ENCODE assay signal across 8 cellular contexts in genomic region chr7:152434511-152435383, GRCh38. TPM values are rescaled to one million over a fixed set of nuclear protein-coding genes. Genes with fewer than 3 reads are reported as not detected.
DNase-seq lines count a peak whose midpoint lies in the region; ATAC-seq, FAIRE-seq and TF ChIP-seq lines count a peak whose summit lies in the region.
"Not testable (repeated sequence)": the region's sequence is repeated elsewhere in the genome, so short reads cannot be mapped to it uniquely, and the experiment has no call there.

No MANE protein-coding gene starts in this region.

- peak overlapping the region; percentile 96 for H3K4me3 ChIP-seq in A549
- peak overlapping the region; percentile 70 to 79 (median 78) for H3K4me3 ChIP-seq in right lobe of liver
- H3K4me3 ChIP-seq in spleen: peak overlapping the region; percentile 63 to 90 (median 74)

- 1% methylated on average over 54 of the region's 58 CpGs for WGBS in A549 (ENCODE audit: missing lambda C conversion rate)
- 0% methylated on average over 43 of the region's 58 CpGs for WGBS in right lobe of liver (ENCODE audit: insufficient coverage, low coverage, low lambda C conversion rate, missing lambda C conversion rate)
- WGBS in spleen, 5 donors: 0 to 1% (median 0%) methylated on average over 39 to 58 of the region's 58 CpGs

- not testable (repeated sequence) for TF ChIP-seq POLR2A in A549 (IDR thresholded peaks at IDR 0.05; ENCODE audit: low read length); right lobe of liver (IDR thresholded peaks at IDR 0.05); spleen (IDR thresholded peaks at IDR 0.05)

- POLR2A ChIA-PET in A549 (lab: Yijun Ruan, JAX): interaction anchor here (0.7 kb wide), 1 partner anchor 93 kb away, joined by 3 read pairs; no protein-coding TSS in a partner anchor

- not testable (repeated sequence) for TF ChIP-seq RAD21 in A549 (conservative IDR thresholded peaks at IDR 0.05 in 1 of 2, IDR thresholded peaks at IDR 0.05 in 1 of 2)

- not testable (repeated sequence) for H3K9me3 ChIP-seq in A549, right lobe of liver, spleen

- H3K4me3 Mint-ChIP-seq in endothelial cell (ENCODE audit: unreplicated experiment): peak overlapping the region; percentile 93

- not testable (repeated sequence) for FAIRE-seq in A549 (lab: Jason Lieb, UNC)

- intact Hi-C loops in right lobe of liver (cut with DNase I); spleen (cut with DNase I; ENCODE audit: low total_unique reads): not testable (repeated sequence)

- not testable (repeated sequence) for H3K9me3 Mint-ChIP-seq in endothelial cell (ENCODE audit: unreplicated experiment)

- H3K36me3 ChIP-seq in right lobe of liver, spleen: not testable (repeated sequence)

- not testable (repeated sequence) for H3K27me3 Mint-ChIP-seq in endothelial cell (ENCODE audit: unreplicated experiment)

- CTCF ChIA-PET in A549 (lab: Yijun Ruan, JAX): interaction anchor here (1.1 to 2.4 kb wide), 2 partner anchors 93 to 98 kb away, joined by 4 to 8 read pairs; no protein-coding TSS in a partner anchor

- peaks cover 26% of the 10 kb centered on the region for H3K4me1 ChIP-seq in A549
- peaks cover 0 to 31% (median 5%) of the 10 kb centered on the region in 4 donors for H3K4me1 ChIP-seq in right lobe of liver
- peaks cover 15 to 57% (median 38%) of the 10 kb centered on the region in 6 donors for H3K4me1 ChIP-seq in spleen

- ATAC-seq in A549 (peak; percentile 31 to 55; a peak in 5 of 6 replicates), GM18873 (IDR thresholded peaks at IDR 0.05; ENCODE audit: low FRiP score, unreplicated experiment) (peak; percentile 26), HG03460 (IDR thresholded peaks at IDR 0.05; ENCODE audit: unreplicated experiment) (peak; percentile 34), right lobe of liver (peak; percentile 11 to 19 (median 16))

- H3K27ac ChIP-seq in A549 (peak overlapping the region; percentile 94 to 98), right lobe of liver (peak overlapping the region; percentile 52 to 94 (median 77)), spleen (peak overlapping the region; percentile 74 to 99 (median 98))

- H3K4me2 ChIP-seq in A549: peak overlapping the region; percentile 86

- TF ChIP-seq CTCF in A549 (IDR thresholded peaks at IDR 0.05); endothelial cell (IDR thresholded peaks at IDR 0.05; ENCODE audit: unreplicated experiment); right lobe of liver (IDR thresholded peaks at IDR 0.05); spleen (IDR thresholded peaks at IDR 0.05 in 8 of 11, conservative IDR thresholded peaks at IDR 0.05 in 3 of 11): not testable (repeated sequence)

- not testable (repeated sequence) for H3K27me3 ChIP-seq in right lobe of liver; spleen (replicated peaks in 1 of 7)

- H3K4me1 Mint-ChIP-seq in endothelial cell (ENCODE audit: unreplicated experiment): peaks cover 12% of the 10 kb centered on the region

- H3K27ac Mint-ChIP-seq in endothelial cell (ENCODE audit: unreplicated experiment): peak overlapping the region; percentile 70

- DNase-seq in A549 (ENCODE audit: low read depth in 1 of 2, low spot score in 1 of 2) (peak in 1 of 2 experiments; percentile 40), RKO (ENCODE audit: low spot score) (peak; percentile 69), activated T-helper 1 cell treated with Interleukin-2 at 50 U/mL for 16 hours (ENCODE audit: low read depth) (peak; percentile 8), endothelial cell (ENCODE audit: low spot score) (peak; percentile 34), right lobe of liver (peak; percentile 45 to 63 (median 60)), spleen (peak; percentile 89)

- not testable (repeated sequence) for TF ChIP-seq EP300 in A549 (IDR thresholded peaks at IDR 0.05)

- not testable (repeated sequence) for H3K36me3 Mint-ChIP-seq in endothelial cell (ENCODE audit: low read depth, unreplicated experiment)

TF ChIP-seq in A549, 52 proteins besides CTCF, POLR2A, EP300 and RAD21:
- TF ChIP-seq PHF8 (IDR thresholded peaks at IDR 0.05; ENCODE audit: borderline replicate concordance, low read depth): peak; percentile 33; the same call in 1 of the 2 replicates

RNA-seq across cellular contexts. Expression of gene KMT2C, which starts 1.1 kb away (rescaled TPM):
- polyA plus RNA-seq in A549 (2011; rRNA removed): 13.1 and 17.7 TPM in 2 replicates
- 3.4 and 3.9 TPM in 2 replicates for polyA plus RNA-seq in A549 (2012; cell fraction: cytosol; rRNA removed)
- polyA plus RNA-seq in A549 (2012; cell fraction: nucleus; rRNA removed): 5.8 and 9.5 TPM in 2 replicates
- 4.2 to 4.5 TPM (median 4.5 TPM) in 3 replicates for polyA plus RNA-seq in A549 (2017; fragmentation: RNase III; extraction: RNeasy Plus Mini Kit Qiagen cat#74134 plus additional on column Dnase treatment)
- 47.6 and 50.4 TPM in 2 replicates for polyA minus RNA-seq in A549 (2011; rRNA and poly(A)+ RNA removed)
- 59.8 TPM for total RNA-seq in endothelial cell (ENCODE audit: unreplicated experiment)
- 10 to 100 TPM; 20.6 to 32.0 (median 29.9) TPM for total RNA-seq in right lobe of liver
- 100 to 1,000 TPM in 6 of 7 donors, 10 to 100 TPM in 1; 95.3 to 147 (median 108) TPM for total RNA-seq in spleen
- polyA plus RNA-seq in spleen: 10 to 100 TPM in 1 of 3 donors, 1 to 10 TPM in 2; 5.3 to 10.4 (median 7.0) TPM
